In the genomic region with DNA sequence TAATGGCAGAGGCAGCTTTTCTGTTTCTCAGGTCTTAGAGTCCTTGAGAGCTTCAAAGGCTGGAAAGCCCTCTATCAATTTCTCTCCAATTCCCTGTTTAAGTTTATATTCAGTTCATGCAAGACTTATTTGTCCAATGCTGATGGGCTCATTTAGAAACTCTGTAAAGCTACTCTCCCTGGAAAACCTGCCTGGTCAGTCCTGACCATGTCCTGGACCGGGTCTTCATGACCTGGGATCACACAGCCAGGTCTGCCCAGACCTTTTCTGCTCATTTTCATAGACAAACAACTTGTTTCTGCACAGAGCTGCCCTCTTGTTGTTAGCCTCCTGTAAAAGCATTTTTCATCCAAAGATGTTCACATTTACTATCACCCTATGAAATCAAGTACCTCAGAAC, we compare ENCODE assay signal across 3 cellular contexts.
"Had no signal": no experiment of that assay in that cellular context is flagged by ENCODE, and none has a peak within 500 bp of the region (broad histone marks: within the 10 kb centered on the region; RNA-seq: fewer than 3 reads in every experiment).

No MANE protein-coding gene starts in this region.

- DNase-seq: GDM1, GF-D8 had no signal

- ATAC-seq: GM12878 had no signal

- H3K4me3 ChIP-seq: GM12878 had no signal
